ENCODE assay signal across 2 cellular contexts in genomic region chr11:94154095-94154856, GRCh38.
TF ChIP-seq lines count a peak whose summit lies in the region.

No MANE protein-coding gene starts in this region.

TF ChIP-seq in HEK293, 187 proteins besides CTCF, POLR2A, EP300 and RAD21:
- TF ChIP-seq, protein P1, sequence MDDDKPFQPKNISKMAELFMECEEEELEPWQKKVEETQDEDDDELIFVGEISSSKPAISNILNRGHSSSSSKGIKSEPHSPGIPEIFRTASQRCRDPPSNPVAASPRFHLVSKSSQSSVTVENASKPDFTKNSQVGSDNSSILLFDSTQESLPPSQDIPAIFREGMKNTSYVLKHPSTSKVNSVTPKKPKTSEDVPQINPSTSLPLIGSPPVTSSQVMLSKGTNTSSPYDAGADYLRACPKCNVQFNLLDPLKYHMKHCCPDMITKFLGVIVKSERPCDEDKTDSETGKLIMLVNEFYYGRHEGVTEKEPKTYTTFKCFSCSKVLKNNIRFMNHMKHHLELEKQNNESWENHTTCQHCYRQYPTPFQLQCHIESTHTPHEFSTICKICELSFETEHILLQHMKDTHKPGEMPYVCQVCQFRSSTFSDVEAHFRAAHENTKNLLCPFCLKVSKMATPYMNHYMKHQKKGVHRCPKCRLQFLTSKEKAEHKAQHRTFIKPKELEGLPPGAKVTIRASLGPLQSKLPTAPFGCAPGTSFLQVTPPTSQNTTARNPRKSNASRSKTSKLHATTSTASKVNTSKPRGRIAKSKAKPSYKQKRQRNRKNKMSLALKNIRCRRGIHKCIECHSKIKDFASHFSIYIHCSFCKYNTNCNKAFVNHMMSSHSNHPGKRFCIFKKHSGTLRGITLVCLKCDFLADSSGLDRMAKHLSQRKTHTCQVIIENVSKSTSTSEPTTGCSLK (tag by site-specific recombination; IDR thresholded peaks at IDR 0.05), result no peak
- no peak for TF ChIP-seq WT1 (tag by site-specific recombination; IDR thresholded peaks at IDR 0.05)
- no peak for TF ChIP-seq ZNF510 (tag by site-specific recombination; IDR thresholded peaks at IDR 0.05; ENCODE audit: insufficient replicate concordance)
- TF ChIP-seq ZNF121 (tag by site-specific recombination; IDR thresholded peaks at IDR 0.05), result no peak
- TF ChIP-seq GLIS1 (tag by site-specific recombination; IDR thresholded peaks at IDR 0.05), result peak; percentile 83

TF ChIP-seq in GM12878, 131 proteins besides CTCF, POLR2A, EP300 and RAD21 (continued from another document):
- TF ChIP-seq IRF5 (IDR thresholded peaks at IDR 0.05; ENCODE audit: borderline replicate concordance) (no peak), POLR2AphosphoS5 (IDR thresholded peaks at IDR 0.05; ENCODE audit: low read length) (no peak)
